In genomic region chr1:168178638-168179410, GRCh38 we compare ENCODE assay signal across 1 cellular context.
TF ChIP-seq lines count a peak whose summit lies in the region.

TSS of gene TIPRL (plus strand) at chr1:168178962. CDS start at chr1:168179078, 116 bp downstream.

TF ChIP-seq in SK-N-SH treated with all-trans-retinoic acid at 6 μM for 48 hours, 23 proteins besides CTCF, POLR2A, EP300 and RAD21 (continued from another document):
- TF ChIP-seq CREB5 (CRISPR knock-in tag; IDR thresholded peaks at IDR 0.05; ENCODE audit: low read depth) (no peak), ZFP30 (CRISPR knock-in tag; IDR thresholded peaks at IDR 0.05) (no peak), ZNF565 (CRISPR knock-in tag; conservative IDR thresholded peaks at IDR 0.05; ENCODE audit: low read depth) (peak; percentile 91), POU6F1 (CRISPR knock-in tag; IDR thresholded peaks at IDR 0.05; ENCODE audit: borderline replicate concordance, low read depth) (peak; percentile 38; the same call in 1 of the 2 replicates), CSDC2 (CRISPR knock-in tag; IDR thresholded peaks at IDR 0.05) (no peak), ZFP3 (CRISPR knock-in tag; IDR thresholded peaks at IDR 0.05) (no peak)
